Comparison of ENCODE assay signal across 27 cellular contexts in genomic region chr1:13617108-13617507, GRCh38. TPM values are rescaled to one million over a fixed set of nuclear protein-coding genes. Genes with fewer than 3 reads are reported as not detected.
DNase-seq lines count a peak whose midpoint lies in the region; ATAC-seq and TF ChIP-seq lines count a peak whose summit lies in the region.
"Had no signal": no experiment of that assay in that cellular context is flagged by ENCODE, and none has a peak within 500 bp of the region (broad histone marks: within the 10 kb centered on the region; RNA-seq: fewer than 3 reads in every experiment).

No MANE protein-coding gene starts in this region.

- TF ChIP-seq CTCF in AG10803 (conservative IDR thresholded peaks at IDR 0.05; ENCODE audit: low read length) (no peak), colonic mucosa (IDR thresholded peaks at IDR 0.05) (no peak), lower lobe of right lung (IDR thresholded peaks at IDR 0.05) (no peak), sigmoid colon (IDR thresholded peaks at IDR 0.05) (no peak)
- TF ChIP-seq CTCF in activated CD8-positive, alpha-beta T cell treated with anti-CD3 and anti-CD28 coated beads for 36 hours (IDR thresholded peaks at IDR 0.05): no peak

- H3K9ac ChIP-seq in colonic mucosa (ENCODE audit: low read depth in 2 of 2, low read length in 2 of 2): no peak overlapping the region

- DNase-seq in AG10803 (ENCODE audit: low read depth) (peak; percentile 37), colonic mucosa (no peak), lower lobe of right lung (no peak), sigmoid colon (peak; percentile 76), HAP-1 (ENCODE audit: low spot score in 2 of 2) (no peak), aorta (no peak)
- DNase-seq in stimulated activated CD4-positive, alpha-beta T cell treated with anti-CD3 and anti-CD28 coated beads, Interleukin-15, amount 100 ng/mL, for 24 hours: no peak
- no peak for DNase-seq in activated CD8-positive, alpha-beta T cell treated with anti-CD3 and anti-CD28 coated beads for 36 hours
- DNase-seq: activated CD4-positive, alpha-beta T cell treated with anti-CD3 and anti-CD28 coated beads, Interleukin-2, amount 50 U/mL, for 1 hour; activated naive CD4-positive, alpha-beta T cell treated with anti-CD3 and anti-CD28 coated beads for 36 hours; adrenal gland; CD8-positive, alpha-beta memory T cell; effector memory CD4-positive, alpha-beta T cell; erythroblast; GOT3; left lung; midbrain; NCI-H1092 treated with DMSO at 0.1 percent for 48 hours; NCI-H1930; NCI-H526 treated with DMSO at 0.1 percent for 48 hours; SIG-M5; stimulated activated CD4-positive, alpha-beta T cell treated with anti-CD3 and anti-CD28 coated beads, Interleukin-12 subunit alpha, Interleukin-12 subunit beta, amount 100 ng/mL, for 4 hours; stimulated activated naive CD4-positive, alpha-beta T cell; T1000 had no signal

- WGBS in sigmoid colon, 2 donors: 75 to 81% methylated on average over 4 of the region's 4 CpGs
- 63 to 74% methylated on average over 4 of the region's 4 CpGs for WGBS in aorta, 2 donors

- H3K4me3 Mint-ChIP-seq in activated CD8-positive, alpha-beta T cell treated with anti-CD3 and anti-CD28 coated beads for 36 hours: no peak overlapping the region
- H3K4me3 Mint-ChIP-seq: activated naive CD4-positive, alpha-beta T cell treated with anti-CD3 and anti-CD28 coated beads for 36 hours; CD8-positive, alpha-beta memory T cell; IgD-negative memory B cell; nephron had no signal

- intact Hi-C loops in colonic mucosa (cut with DNase I) (no loop called here), lower lobe of right lung (cut with DNase I) (no loop called here), sigmoid colon (cut with DNase I) (no loop called here), aorta (cut with DNase I) (no loop called here)
- intact Hi-C loops in activated CD8-positive, alpha-beta T cell treated with anti-CD3 and anti-CD28 coated beads for 36 hours (cut with micrococcal nuclease): no loop called here

- TF ChIP-seq EP300 in sigmoid colon (IDR thresholded peaks at IDR 0.05): peak in 3 of 4 donors; percentile 54 to 79 (median 77)

- H3K27me3 ChIP-seq in colonic mucosa (no peaks in the 10 kb centered on the region), lower lobe of right lung (ENCODE audit: low read depth) (no peaks in the 10 kb centered on the region), sigmoid colon (no peaks in the 10 kb centered on the region), HAP-1 (ENCODE audit: low read depth) (no peaks in the 10 kb centered on the region), aorta (ENCODE audit: control insufficient read depth in 1 of 2, insufficient read depth in 2 of 2, low read length in 1 of 2) (no peaks in the 10 kb centered on the region)
- H3K27me3 ChIP-seq: adrenal gland, left lung had no signal

- H3K4me1 ChIP-seq in colonic mucosa (no peaks in the 10 kb centered on the region), lower lobe of right lung (no peaks in the 10 kb centered on the region), sigmoid colon (peaks cover 0 to 34% (median 20%) of the 10 kb centered on the region in 4 donors), HAP-1 (peaks cover 10% of the 10 kb centered on the region), aorta (ENCODE audit: control insufficient read depth in 1 of 2, insufficient read depth in 2 of 2, low read length in 2 of 2) (no peaks in the 10 kb centered on the region)
- H3K4me1 ChIP-seq: adrenal gland, left lung had no signal

- CTCF ChIA-PET in activated CD8-positive, alpha-beta T cell treated with anti-CD3 and anti-CD28 coated beads for 36 hours (lab: Charles Lee): no interaction called here

- TF ChIP-seq POLR2A in sigmoid colon (IDR thresholded peaks at IDR 0.05): no peak

- no peaks in the 10 kb centered on the region for H3K4me1 Mint-ChIP-seq in activated CD8-positive, alpha-beta T cell treated with anti-CD3 and anti-CD28 coated beads for 36 hours (ENCODE audit: low read depth)
- H3K4me1 Mint-ChIP-seq: CD8-positive, alpha-beta memory T cell; IgD-negative memory B cell had no signal

- H3K27ac ChIP-seq in colonic mucosa (peak overlapping the region; percentile 50), lower lobe of right lung (peak overlapping the region; percentile 37), sigmoid colon (peak overlapping the region; percentile 27 to 81 (median 72)), aorta (ENCODE audit: low read depth in 1 of 2, low read length in 2 of 2) (no peak overlapping the region)
- H3K27ac ChIP-seq: adrenal gland, left lung had no signal

- POLR2A ChIA-PET in activated CD8-positive, alpha-beta T cell treated with anti-CD3 and anti-CD28 coated beads for 36 hours (lab: Charles Lee): no interaction called here

- H3K27me3 Mint-ChIP-seq in activated CD8-positive, alpha-beta T cell treated with anti-CD3 and anti-CD28 coated beads for 36 hours: peaks cover 9% of the 10 kb centered on the region

- in situ Hi-C loops in HAP-1 (cut with MboI; ENCODE audit: low sequenced_read_pairs): no loop called here

- no peak overlapping the region for H3K27ac Mint-ChIP-seq in activated CD8-positive, alpha-beta T cell treated with anti-CD3 and anti-CD28 coated beads for 36 hours
- H3K27ac Mint-ChIP-seq: activated naive CD4-positive, alpha-beta T cell treated with anti-CD3 and anti-CD28 coated beads for 36 hours; CD8-positive, alpha-beta memory T cell; nephron had no signal

- no peaks in the 10 kb centered on the region for H3K36me3 ChIP-seq in colonic mucosa
- no peaks in the 10 kb centered on the region for H3K36me3 ChIP-seq in lower lobe of right lung
- no peaks in the 10 kb centered on the region for H3K36me3 ChIP-seq in sigmoid colon
- peaks cover 32% of the 10 kb centered on the region for H3K36me3 ChIP-seq in HAP-1 (replicated peaks)
- H3K36me3 ChIP-seq in aorta (ENCODE audit: control insufficient read depth in 1 of 2, insufficient read depth in 2 of 2, low read length in 1 of 2): no peaks in the 10 kb centered on the region
- H3K36me3 ChIP-seq: adrenal gland, left lung had no signal

- H3K36me3 Mint-ChIP-seq in activated CD8-positive, alpha-beta T cell treated with anti-CD3 and anti-CD28 coated beads for 36 hours (ENCODE audit: low read depth): no peaks in the 10 kb centered on the region
- H3K36me3 Mint-ChIP-seq: CD8-positive, alpha-beta memory T cell had no signal

- H3K9me3 Mint-ChIP-seq in activated CD8-positive, alpha-beta T cell treated with anti-CD3 and anti-CD28 coated beads for 36 hours: no peaks in the 10 kb centered on the region
- H3K9me3 Mint-ChIP-seq: activated naive CD4-positive, alpha-beta T cell treated with anti-CD3 and anti-CD28 coated beads for 36 hours; IgD-negative memory B cell; nephron had no signal

- no peak for ATAC-seq in lower lobe of right lung
- no peak for ATAC-seq in aorta (ENCODE audit: low FRiP score)
- no peak for ATAC-seq in activated CD8-positive, alpha-beta T cell treated with anti-CD3 and anti-CD28 coated beads for 36 hours
- ATAC-seq: left lung had no signal

- no peak overlapping the region for H3K4me3 ChIP-seq in AG10803 (ENCODE audit: low read length)
- no peak overlapping the region for H3K4me3 ChIP-seq in colonic mucosa
- H3K4me3 ChIP-seq in lower lobe of right lung: no peak overlapping the region
- no peak overlapping the region for H3K4me3 ChIP-seq in sigmoid colon
- no peak overlapping the region for H3K4me3 ChIP-seq in HAP-1
- H3K4me3 ChIP-seq in aorta (ENCODE audit: low read length in 2 of 2): no peak overlapping the region
- H3K4me3 ChIP-seq: adrenal gland, left lung had no signal

- no peaks in the 10 kb centered on the region for H3K9me3 ChIP-seq in colonic mucosa
- H3K9me3 ChIP-seq in lower lobe of right lung: no peaks in the 10 kb centered on the region
- no peaks in the 10 kb centered on the region for H3K9me3 ChIP-seq in sigmoid colon
- H3K9me3 ChIP-seq in HAP-1: no peaks in the 10 kb centered on the region
- no peaks in the 10 kb centered on the region for H3K9me3 ChIP-seq in aorta (ENCODE audit: control insufficient read depth, low read length)
- H3K9me3 ChIP-seq: adrenal gland, left lung had no signal

RNA-seq across cellular contexts. Expression of gene PDPN, which starts 33.5 kb away (rescaled TPM):
- 1 to 10 TPM; 2.7 to 6.1 TPM for total RNA-seq in colonic mucosa
- 33.3 TPM for total RNA-seq in lower lobe of right lung
- total RNA-seq in sigmoid colon: 10 to 100 TPM in 3 of 4 donors, 1 to 10 TPM in 1; 5.6 to 14.7 (median 13.5) TPM
- polyA plus RNA-seq in sigmoid colon: 1 to 10 TPM; 2.1 to 9.9 (median 7.8) TPM
- total RNA-seq in aorta: 10 to 100 TPM; 16.6 to 19.5 TPM
- polyA plus RNA-seq in aorta: 10 to 100 TPM in 1 of 2 donors, under 1 TPM in 1; 0.43 to 18.8 TPM
- total RNA-seq in activated CD8-positive, alpha-beta T cell treated with anti-CD3 and anti-CD28 coated beads for 36 hours: not detected
- total RNA-seq: A172; activated naive CD4-positive, alpha-beta T cell treated with anti-CD3 and anti-CD28 coated beads for 36 hours had no signal
- polyA plus RNA-seq: CD8-positive, alpha-beta memory T cell; IgD-negative memory B cell had no signal

Comparison
In these comparisons a context has a peak if more than half of its experiments do, and no peak if none do; other contexts are left out.
1. DNase-seq: peak in AG10803 (single experiment) and sigmoid colon (single experiment); none in colonic mucosa (single experiment), lower lobe of right lung (single experiment), HAP-1 (0 of 2), stimulated activated CD4-positive, alpha-beta T cell treated with anti-CD3 and anti-CD28 coated beads, Interleukin-15, amount 100 ng/mL, for 24 hours (single experiment), aorta (0 of 2) and activated CD8-positive, alpha-beta T cell treated with anti-CD3 and anti-CD28 coated beads for 36 hours (single experiment).
2. H3K27ac ChIP-seq: peak in colonic mucosa (single experiment), lower lobe of right lung (single experiment) and sigmoid colon (4 of 4); none in aorta (0 of 2).